Comparison of ENCODE assay signal across 14 cellular contexts in the genomic region with DNA sequence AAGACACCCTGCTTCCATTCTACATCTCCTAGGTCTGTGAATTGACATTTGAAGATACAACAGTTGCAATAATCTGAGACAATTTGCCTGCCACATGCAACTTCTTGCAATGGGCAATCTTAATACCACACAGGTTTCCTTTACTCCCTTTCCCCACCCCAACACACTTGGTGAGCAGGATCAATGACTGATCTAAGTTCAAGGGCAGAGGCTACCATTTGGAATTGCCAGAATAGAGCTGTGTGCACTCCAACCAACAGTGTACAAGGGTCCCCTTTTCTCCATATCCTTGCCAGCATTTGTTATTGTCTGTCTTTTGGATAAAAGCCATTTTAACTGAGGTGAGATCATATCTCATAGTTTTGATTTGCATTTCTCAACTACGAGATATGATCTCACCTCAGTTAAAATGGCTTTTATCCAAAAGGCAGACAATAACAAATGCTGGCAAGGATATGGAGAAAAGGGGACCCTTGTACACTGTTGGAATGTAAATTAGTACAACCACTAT. TPM values are rescaled to one million over a fixed set of nuclear protein-coding genes. Genes with fewer than 3 reads are reported as not detected.
A peak's percentile ranks its signal among the peaks of the same experiment; 100 is the strongest.
DNase-seq lines count a peak whose midpoint lies in the region; ATAC-seq and TF ChIP-seq lines count a peak whose summit lies in the region.
"Had no signal": no experiment of that assay in that cellular context is flagged by ENCODE, and none has a peak within 500 bp of the region (broad histone marks: within the 10 kb centered on the region; RNA-seq: fewer than 3 reads in every experiment).

No MANE protein-coding gene starts in this region.

- no peak overlapping the region for H3K9ac ChIP-seq in rectal smooth muscle tissue (ENCODE audit: low read length)

- H3K27me3 ChIP-seq in SJCRH30 (no peaks in the 10 kb centered on the region), rectal smooth muscle tissue (ENCODE audit: control insufficient read depth, insufficient read depth, low read length) (no peaks in the 10 kb centered on the region), MG63 (no peaks in the 10 kb centered on the region)

- peaks cover 4% of the 10 kb centered on the region for H3K36me3 ChIP-seq in SJCRH30
- no peaks in the 10 kb centered on the region for H3K36me3 ChIP-seq in rectal smooth muscle tissue (ENCODE audit: control insufficient read depth, insufficient read depth, low read length)
- peaks cover 7% of the 10 kb centered on the region for H3K36me3 ChIP-seq in MG63

- DNase-seq in AG10803 (ENCODE audit: low read depth) (peak; percentile 40), SJCRH30 (peak in 1 of 2 experiments; percentile 17), fibroblast of pulmonary artery (ENCODE audit: low read depth) (peak; percentile 63), MG63 (no peak), NCI-H187 (lab: John Stamatoyannopoulos, UW) (no peak)
- DNase-seq: activated CD4-positive, alpha-beta T cell treated with anti-CD3 and anti-CD28 coated beads for 36 hours; activated T-cell treated with anti-CD3 and anti-CD28 coated beads, Interleukin-2, amount 50 U/mL, for 48 hours; DMS153; naive thymus-derived CD8-positive, alpha-beta T cell; NCI-H2107; SW 1271 had no signal

- peaks cover 63% of the 10 kb centered on the region for H3K4me1 ChIP-seq in SJCRH30
- H3K4me1 ChIP-seq in rectal smooth muscle tissue (ENCODE audit: control insufficient read depth, insufficient read depth, low read length), result peaks cover 14% of the 10 kb centered on the region

- TF ChIP-seq CTCF in AG10803 (conservative IDR thresholded peaks at IDR 0.05; ENCODE audit: low read length) (no peak), fibroblast of pulmonary artery (IDR thresholded peaks at IDR 0.05; ENCODE audit: low read length, missing control alignments) (no peak)

- H3K27ac ChIP-seq in SJCRH30 (peak overlapping the region; percentile 97), rectal smooth muscle tissue (ENCODE audit: low read depth, low read length) (peak overlapping the region; percentile 93)

- H3K4me3 ChIP-seq in AG10803 (ENCODE audit: low read length), result no peak overlapping the region
- H3K4me3 ChIP-seq in SJCRH30, result no peak overlapping the region
- no peak overlapping the region for H3K4me3 ChIP-seq in fibroblast of pulmonary artery (replicated peaks; ENCODE audit: low read depth, low read length)
- no peak overlapping the region for H3K4me3 ChIP-seq in rectal smooth muscle tissue (ENCODE audit: low read length)
- H3K4me3 ChIP-seq in MG63, result no peak overlapping the region

- H3K9me3 ChIP-seq in SJCRH30 (replicated peaks) (no peaks in the 10 kb centered on the region), MG63 (no peaks in the 10 kb centered on the region)

- ATAC-seq in HG03469 (IDR thresholded peaks at IDR 0.05; ENCODE audit: unreplicated experiment), result no peak
- no peak for ATAC-seq in HG03139 (IDR thresholded peaks at IDR 0.05; ENCODE audit: unreplicated experiment)
- ATAC-seq: activated CD4-positive, alpha-beta T cell treated with anti-CD3 and anti-CD28 coated beads for 36 hours; naive thymus-derived CD8-positive, alpha-beta T cell had no signal

RNA-seq across cellular contexts. Expression of gene NNMT, which starts 2.9 kb away (rescaled TPM):
- total RNA-seq in SJCRH30 (2014; rRNA removed; shearing (Covaris generic)), result 51.2 and 59.6 TPM in 2 replicates
- 377 and 715 TPM in 2 replicates for total RNA-seq in MG63 (2014; rRNA removed; shearing (Covaris generic); ENCODE audit: low replicate concordance)
- total RNA-seq: activated CD4-positive, alpha-beta T cell treated with anti-CD3 and anti-CD28 coated beads for 36 hours; naive thymus-derived CD8-positive, alpha-beta T cell had no signal

Comparison
In these comparisons a context has a peak if more than half of its experiments do, and no peak if none do; other contexts are left out.
1. DNase-seq: peak in AG10803 (single experiment) and fibroblast of pulmonary artery (single experiment); none in MG63 (single experiment) and NCI-H187 (0 of 2).